In genomic region chr12:108879615-108880254, GRCh38 we compare ENCODE assay signal across 18 cellular contexts. TPM values are rescaled to one million over a fixed set of nuclear protein-coding genes. Genes with fewer than 3 reads are reported as not detected.
"Had no signal": no experiment of that assay in that cellular context is flagged by ENCODE, and none has a peak within 500 bp of the region (broad histone marks: within the 10 kb centered on the region; RNA-seq: fewer than 3 reads in every experiment).

Gene DAO (plus strand): TSS chr12:108880092. CDS start chr12:108885007, 4,915 bp downstream.

- H3K4me3 ChIP-seq: gastrocnemius medialis, lung, suprapubic skin had no signal

- H3K27me3 Mint-ChIP-seq: activated naive CD8-positive, alpha-beta T cell treated with anti-CD3 and anti-CD28 coated beads, Interleukin-2, amount 50 U/mL, for 24 hours; naive thymus-derived CD4-positive, alpha-beta T cell had no signal

- DNase-seq: activated CD4-positive, alpha-beta T cell treated with anti-CD3 and anti-CD28 coated beads for 48 hours; activated CD8-positive, alpha-beta memory T cell treated with anti-CD3 and anti-CD28 coated beads, Interleukin-2, amount 50 U/mL, for 48 hours; activated CD8-positive, alpha-beta T cell treated with anti-CD3 and anti-CD28 coated beads, Interleukin-2, amount 10 ng/mL, durations not matched to agents 7 days and 5 days; activated naive CD4-positive, alpha-beta T cell; activated naive CD8-positive, alpha-beta T cell treated with anti-CD3 and anti-CD28 coated beads, Interleukin-2, amount 50 U/mL, for 24 hours; effector memory CD4-positive, alpha-beta T cell; gastrocnemius medialis; naive thymus-derived CD4-positive, alpha-beta T cell; right cardiac atrium; stimulated activated CD4-positive, alpha-beta T cell treated with anti-CD3 and anti-CD28 coated beads, Interleukin-2, amount 100 ng/mL, for 24 hours; stimulated activated naive CD4-positive, alpha-beta T cell treated with Interleukin-2 at 50 U/mL for 16 hours had no signal

- H3K27ac Mint-ChIP-seq: activated CD8-positive, alpha-beta T cell treated with anti-CD3 and anti-CD28 coated beads, Interleukin-2, amount 10 ng/mL, durations not matched to agents 7 days and 5 days; activated naive CD8-positive, alpha-beta T cell treated with anti-CD3 and anti-CD28 coated beads, Interleukin-2, amount 50 U/mL, for 24 hours; activated T-helper 1 cell treated with anti-CD3 and anti-CD28 coated beads, Interleukin-12 subunit alpha, Interleukin-12 subunit beta, Interleukin-2, Interleukin-4 antibody, amounts not matched to agents 30 ng/mL and 10 ng/mL and 1 ng/mL, durations not matched to agents 14 hours and 24 hours and 36 hours; naive thymus-derived CD4-positive, alpha-beta T cell had no signal

- H3K9me3 Mint-ChIP-seq: activated naive CD8-positive, alpha-beta T cell treated with anti-CD3 and anti-CD28 coated beads, Interleukin-2, amount 50 U/mL, for 24 hours had no signal

- H3K36me3 Mint-ChIP-seq: naive thymus-derived CD4-positive, alpha-beta T cell had no signal

- H3K36me3 ChIP-seq: gastrocnemius medialis, suprapubic skin had no signal

- H3K27ac ChIP-seq: epithelial cell of prostate, gastrocnemius medialis, suprapubic skin had no signal

- H3K9me3 ChIP-seq: gastrocnemius medialis, suprapubic skin had no signal

- H3K27me3 ChIP-seq: gastrocnemius medialis, suprapubic skin had no signal

- H3K4me3 Mint-ChIP-seq: activated CD8-positive, alpha-beta T cell treated with anti-CD3 and anti-CD28 coated beads, Interleukin-2, amount 10 ng/mL, durations not matched to agents 7 days and 5 days; activated naive CD8-positive, alpha-beta T cell treated with anti-CD3 and anti-CD28 coated beads, Interleukin-2, amount 50 U/mL, for 24 hours; activated T-helper 1 cell treated with anti-CD3 and anti-CD28 coated beads, Interleukin-12 subunit alpha, Interleukin-12 subunit beta, Interleukin-2, Interleukin-4 antibody, amounts not matched to agents 30 ng/mL and 10 ng/mL and 1 ng/mL, durations not matched to agents 14 hours and 24 hours and 36 hours; naive thymus-derived CD4-positive, alpha-beta T cell had no signal

- ATAC-seq: activated CD8-positive, alpha-beta T cell treated with anti-CD3 and anti-CD28 coated beads, Interleukin-2, amount 10 ng/mL, durations not matched to agents 7 days and 5 days; activated naive CD8-positive, alpha-beta T cell treated with anti-CD3 and anti-CD28 coated beads, Interleukin-2, amount 50 U/mL, for 24 hours; gastrocnemius medialis; naive thymus-derived CD4-positive, alpha-beta T cell had no signal

RNA-seq across cellular contexts. Expression of gene DAO, which starts in this region (rescaled TPM):
- total RNA-seq: activated CD8-positive, alpha-beta T cell treated with anti-CD3 and anti-CD28 coated beads, Interleukin-2, amount 10 ng/mL, durations not matched to agents 7 days and 5 days; activated T-helper 1 cell treated with anti-CD3 and anti-CD28 coated beads, Interleukin-12 subunit alpha, Interleukin-12 subunit beta, Interleukin-2, Interleukin-4 antibody, amounts not matched to agents 30 ng/mL and 10 ng/mL and 1 ng/mL, durations not matched to agents 14 hours and 24 hours and 36 hours; astrocyte; gastrocnemius medialis; kidney epithelial cell; lung; naive thymus-derived CD4-positive, alpha-beta T cell; right cardiac atrium; suprapubic skin; urinary bladder had no signal
